ENCODE assay signal across 24 cellular contexts in the genomic region with DNA sequence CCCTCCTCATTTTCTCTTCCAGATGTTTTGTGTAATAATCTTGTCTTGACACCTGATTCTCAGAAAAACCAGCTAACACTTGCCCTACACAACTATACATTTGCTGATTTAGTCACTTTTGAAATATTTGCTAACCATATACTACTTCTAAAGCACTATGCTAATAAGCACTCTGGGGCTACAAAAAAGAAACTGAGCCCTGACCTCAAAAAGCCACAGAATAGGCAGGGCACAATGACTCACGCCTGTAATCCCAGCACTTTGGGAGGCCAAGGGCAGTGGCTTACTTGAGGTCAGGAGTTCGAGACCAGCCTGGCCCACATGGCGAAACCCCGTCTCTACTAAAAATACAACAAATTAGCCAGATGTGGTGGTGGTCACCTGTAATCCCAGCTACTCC.
DNase-seq lines count a peak whose midpoint lies in the region; ATAC-seq, FAIRE-seq and TF ChIP-seq lines count a peak whose summit lies in the region.
"Had no signal": no experiment of that assay in that cellular context is flagged by ENCODE, and none has a peak within 500 bp of the region (broad histone marks: within the 10 kb centered on the region; RNA-seq: fewer than 3 reads in every experiment).

No MANE protein-coding gene starts in this region.

- H3K4me1 Mint-ChIP-seq in nephron progenitor cell = no peaks in the 10 kb centered on the region
- no peaks in the 10 kb centered on the region for H3K4me1 Mint-ChIP-seq in type B pancreatic cell (ENCODE audit: unreplicated experiment)
- no peaks in the 10 kb centered on the region for H3K4me1 Mint-ChIP-seq in T-helper 17 cell
- H3K4me1 Mint-ChIP-seq: CD14-positive monocyte; CD8-positive, alpha-beta memory T cell had no signal

- no peak for ATAC-seq in right cardiac atrium
- ATAC-seq in T-helper 17 cell = no peak
- ATAC-seq: A549 had no signal

- H3K4me3 Mint-ChIP-seq in nephron progenitor cell (no peak overlapping the region), type B pancreatic cell (no peak overlapping the region), T-helper 17 cell (no peak overlapping the region)
- H3K4me3 Mint-ChIP-seq: CD14-positive monocyte; CD4-positive, alpha-beta T cell; CD8-positive, alpha-beta memory T cell had no signal

- DNase-seq in LHCN-M2 (ENCODE audit: low read depth) = peak; percentile 17
- DNase-seq in RPMI8226 = peak; percentile 24
- peak; percentile 25 for DNase-seq in bronchial epithelial cell (ENCODE audit: low read depth)
- no peak for DNase-seq in nephron progenitor cell
- DNase-seq in type B pancreatic cell (ENCODE audit: extremely low spot score, unreplicated experiment) = no peak
- DNase-seq in GM13977 (ENCODE audit: low spot score) = no peak
- DNase-seq in right cardiac atrium = no peak
- no peak for DNase-seq in T-helper 17 cell
- DNase-seq: 8988T; ACHN; AML-193; BE2C; CD4-positive, alpha-beta T cell; CD8-positive, alpha-beta memory T cell; DMS53; DMS79 treated with DMSO at 0.1 percent for 48 hours; GF-D8; GOT3 had no signal

- no peak for TF ChIP-seq CTCF in bronchial epithelial cell (IDR thresholded peaks at IDR 0.05; ENCODE audit: insufficient read depth, low read length, severe bottlenecking)
- no peak for TF ChIP-seq CTCF in nephron progenitor cell (IDR thresholded peaks at IDR 0.05)
- no peak for TF ChIP-seq CTCF in type B pancreatic cell (conservative IDR thresholded peaks at IDR 0.05)
- TF ChIP-seq CTCF in GM13977 (IDR thresholded peaks at IDR 0.05; ENCODE audit: extremely low read depth, insufficient read depth, missing control alignments) = no peak

- H3K27ac Mint-ChIP-seq in nephron progenitor cell (peak overlapping the region; percentile 76), type B pancreatic cell (no peak overlapping the region), T-helper 17 cell (no peak overlapping the region)
- H3K27ac Mint-ChIP-seq: CD14-positive monocyte; CD4-positive, alpha-beta T cell; CD8-positive, alpha-beta memory T cell had no signal

- no peaks in the 10 kb centered on the region for H3K9me3 ChIP-seq in right cardiac atrium (ENCODE audit: control insufficient read depth, low read length)
- no peaks in the 10 kb centered on the region for H3K9me3 ChIP-seq in T-helper 17 cell (ENCODE audit: control insufficient read depth, low read length, poor library complexity, severe bottlenecking)
- H3K9me3 ChIP-seq: A549; BE2C; BLaER1 treated with 17β-estradiol and CSF1 and Interleukin-3, amounts not matched to agents 10 nM and 100 nM; HAP-1 had no signal

- no peak overlapping the region for H3K27ac ChIP-seq in right cardiac atrium (ENCODE audit: low read length)
- H3K27ac ChIP-seq: A549; BLaER1 treated with 17β-estradiol and CSF1 and Interleukin-3, amounts not matched to agents 10 nM and 100 nM had no signal

- no peaks in the 10 kb centered on the region for H3K4me1 ChIP-seq in right cardiac atrium (ENCODE audit: control insufficient read depth, insufficient read depth, low read length)
- H3K4me1 ChIP-seq: A549, BE2C, HAP-1 had no signal

- H3K27me3 Mint-ChIP-seq in nephron progenitor cell (ENCODE audit: low read depth, poor library complexity) (peaks cover 1% of the 10 kb centered on the region), type B pancreatic cell (peaks cover 7% of the 10 kb centered on the region), T-helper 17 cell (no peaks in the 10 kb centered on the region)
- H3K27me3 Mint-ChIP-seq: CD4-positive, alpha-beta T cell; CD8-positive, alpha-beta memory T cell had no signal

- H3K36me3 Mint-ChIP-seq in nephron progenitor cell (ENCODE audit: low read depth) (no peaks in the 10 kb centered on the region), type B pancreatic cell (no peaks in the 10 kb centered on the region), T-helper 17 cell (ENCODE audit: low read depth) (no peaks in the 10 kb centered on the region)
- H3K36me3 Mint-ChIP-seq: CD14-positive monocyte; CD8-positive, alpha-beta memory T cell had no signal

- H3K9me3 Mint-ChIP-seq in nephron progenitor cell (no peaks in the 10 kb centered on the region), type B pancreatic cell (no peaks in the 10 kb centered on the region)
- H3K9me3 Mint-ChIP-seq: CD4-positive, alpha-beta T cell had no signal

- no peaks in the 10 kb centered on the region for H3K36me3 ChIP-seq in bronchial epithelial cell (ENCODE audit: control insufficient read depth, insufficient read depth, low read length)
- H3K36me3 ChIP-seq: BE2C; BLaER1 treated with 17β-estradiol and CSF1 and Interleukin-3, amounts not matched to agents 10 nM and 100 nM; HAP-1 had no signal

- FAIRE-seq in bronchial epithelial cell (lab: Jason Lieb, UNC) = no peak
- FAIRE-seq: A549, GM12891, H54 had no signal

- in situ Hi-C loops in GM13977 (cut with MboI; ENCODE audit: low pct_unique_long_range_greater_than_20kb, low sequenced_read_pairs, unreplicated experiment) = no loop called here

- H3K27me3 ChIP-seq in bronchial epithelial cell (ENCODE audit: control insufficient read depth, insufficient read depth, low read length) (no peaks in the 10 kb centered on the region), right cardiac atrium (ENCODE audit: control insufficient read depth, insufficient read depth) (no peaks in the 10 kb centered on the region)
- H3K27me3 ChIP-seq: BE2C; BLaER1 treated with 17β-estradiol and CSF1 and Interleukin-3, amounts not matched to agents 10 nM and 100 nM had no signal

- intact Hi-C loops in right cardiac atrium (cut with DNase I) = no loop called here

- H3K4me3 ChIP-seq in bronchial epithelial cell (ENCODE audit: low read depth, low read length) (no peak overlapping the region), right cardiac atrium (ENCODE audit: low read length) (no peak overlapping the region)
- H3K4me3 ChIP-seq: A549; BLaER1 treated with 17β-estradiol and CSF1 and Interleukin-3, amounts not matched to agents 10 nM and 100 nM; HAP-1 had no signal

- WGBS in right cardiac atrium = 84% methylated on average over 4 of the region's 4 CpGs

Comparison
In these comparisons a context has a peak if more than half of its experiments do, and no peak if none do; other contexts are left out.
1. DNase-seq: peak in LHCN-M2 (single experiment), RPMI8226 (single experiment) and bronchial epithelial cell (single experiment); none in nephron progenitor cell (single experiment), type B pancreatic cell (single experiment), GM13977 (single experiment), right cardiac atrium (0 of 3) and T-helper 17 cell (0 of 3).